ENCODE assay signal across 8 cellular contexts in the genomic region with DNA sequence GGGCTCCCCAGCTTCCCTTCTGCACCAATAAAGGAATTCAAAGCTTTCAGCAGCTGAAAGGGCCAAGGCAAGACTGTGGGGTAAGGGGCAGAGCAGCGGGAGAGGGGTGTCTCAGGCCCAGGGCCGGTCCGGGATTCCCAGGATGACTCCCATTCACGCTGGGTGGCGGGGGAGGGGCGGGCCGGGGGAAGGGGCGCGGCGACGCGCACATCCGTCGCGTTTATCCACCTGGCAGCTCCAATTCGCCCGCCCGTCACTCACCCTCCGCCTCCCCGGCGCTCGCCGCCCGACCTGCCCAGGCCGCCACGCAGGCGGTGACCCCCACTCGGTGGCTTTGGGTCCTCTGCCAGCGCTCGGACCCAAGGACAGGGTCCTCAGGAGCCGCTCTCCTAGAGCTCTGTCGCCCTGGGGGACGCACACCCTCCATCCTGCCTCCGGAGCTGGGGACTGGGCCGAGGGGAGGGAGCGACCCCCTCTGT. TPM values are rescaled to one million over a fixed set of nuclear protein-coding genes. Genes with fewer than 3 reads are reported as not detected.
DNase-seq lines count a peak whose midpoint lies in the region; ATAC-seq and TF ChIP-seq lines count a peak whose summit lies in the region.

No MANE protein-coding gene starts in this region.

- TF ChIP-seq POLR2A in right lobe of liver (IDR thresholded peaks at IDR 0.05), result no peak
- no peak for TF ChIP-seq POLR2A in upper lobe of left lung (IDR thresholded peaks at IDR 0.05)

- peaks cover 4 to 16% of the 10 kb centered on the region in 2 donors for H3K27me3 ChIP-seq in right lobe of liver
- H3K27me3 ChIP-seq in upper lobe of left lung, result peaks cover 0 to 38% (median 25%) of the 10 kb centered on the region in 4 donors

- no peak for TF ChIP-seq EP300 in upper lobe of left lung (IDR thresholded peaks at IDR 0.05)

- WGBS in right lobe of liver (ENCODE audit: insufficient coverage, low coverage, low lambda C conversion rate, missing lambda C conversion rate), result 0% methylated on average over 4 of the region's 36 CpGs
- WGBS in upper lobe of left lung, 2 donors, result 0 to 2% methylated on average over 25 to 30 of the region's 36 CpGs

- H3K9me3 ChIP-seq in right lobe of liver (no peaks in the 10 kb centered on the region), upper lobe of left lung (no peaks in the 10 kb centered on the region)

- H3K4me1 ChIP-seq in right lobe of liver (peaks cover 0 to 12% (median 0%) of the 10 kb centered on the region in 4 donors), upper lobe of left lung (peaks cover 29 to 44% (median 32%) of the 10 kb centered on the region in 4 donors)

- intact Hi-C loops in right lobe of liver (cut with DNase I), result no loop called here

- H3K27ac ChIP-seq in right lobe of liver, result no peak overlapping the region
- peak overlapping the region in 1 of 4 donors; percentile 44 for H3K27ac ChIP-seq in upper lobe of left lung

- H3K4me3 ChIP-seq in AG09309 (ENCODE audit: control insufficient read depth, low read depth, low read length) (peak overlapping the region; percentile 60), astrocyte of the spinal cord (ENCODE audit: low read depth, low read length) (peak overlapping the region; percentile 55), right lobe of liver (peak overlapping the region in 2 of 3 donors; percentile 21), upper lobe of left lung (peak overlapping the region; percentile 15 to 57 (median 40))

- ATAC-seq in right lobe of liver (no peak), upper lobe of left lung (ENCODE audit: low FRiP score in 2 of 2) (peak in 1 of 2 donors; percentile 3), GM19395 (IDR thresholded peaks at IDR 0.05; ENCODE audit: unreplicated experiment) (no peak), GM21515 (IDR thresholded peaks at IDR 0.05; ENCODE audit: unreplicated experiment) (no peak), HG03196 (IDR thresholded peaks at IDR 0.05; ENCODE audit: unreplicated experiment) (no peak)

- H3K36me3 ChIP-seq in right lobe of liver, result no peaks in the 10 kb centered on the region
- H3K36me3 ChIP-seq in upper lobe of left lung, result no peaks in the 10 kb centered on the region

- no peak for DNase-seq in AG09309 (ENCODE audit: low read depth)
- DNase-seq in HK-2 (ENCODE audit: unreplicated experiment), result peak; percentile 40
- no peak for DNase-seq in astrocyte of the spinal cord (ENCODE audit: low read depth, low spot score)
- DNase-seq in right lobe of liver, result no peak
- DNase-seq in upper lobe of left lung, result peak in 1 of 2 donors; percentile 85

- TF ChIP-seq CTCF in AG09309 (IDR thresholded peaks at IDR 0.05; ENCODE audit: control insufficient read depth, insufficient read depth, low read depth, low read length, missing control alignments) (no peak), astrocyte of the spinal cord (IDR thresholded peaks at IDR 0.05; ENCODE audit: low read depth, low read length) (no peak), right lobe of liver (IDR thresholded peaks at IDR 0.05) (no peak), upper lobe of left lung (IDR thresholded peaks at IDR 0.05) (no peak)

- in situ Hi-C loops in astrocyte of the spinal cord (cut with HindIII; ENCODE audit: low sequenced_read_pairs), result no loop called here

RNA-seq across cellular contexts. Expression of gene ADGRB2, which starts 3.7 kb away (rescaled TPM):
- total RNA-seq in right lobe of liver, result under 1 TPM in 2 of 6 experiments, not detected in 4; 0.06 TPM
- 1 to 10 TPM in 5 of 6 donors, under 1 TPM in 1; 0.34 to 1.9 (median 1.1) TPM for total RNA-seq in upper lobe of left lung

RNA-seq across cellular contexts. Expression of gene SPOCD1, which starts 55.4 kb away (rescaled TPM):
- total RNA-seq in right lobe of liver, result under 1 TPM in 4 of 6 experiments, not detected in 2; 0.15 to 0.74 (median 0.36) TPM
- 10 to 100 TPM in 3 of 6 donors, 1 to 10 TPM in 3; 7.3 to 63.3 (median 10.4) TPM for total RNA-seq in upper lobe of left lung

RNA-seq across cellular contexts. Expression of gene COL16A1, which starts 56.6 kb away (rescaled TPM):
- total RNA-seq in right lobe of liver, result 1 to 10 TPM in 5 of 6 experiments, under 1 TPM in 1; 0.73 to 3.5 (median 1.9) TPM
- 100 to 1,000 TPM in 1 of 6 donors, 10 to 100 TPM in 5; 15.2 to 103 (median 40.7) TPM for total RNA-seq in upper lobe of left lung

Comparison
In these comparisons a context has a peak if more than half of its experiments do, and no peak if none do; other contexts are left out.
1. RNA of gene SPOCD1, which starts 55.4 kb away (total RNA-seq): 7.3 to 63.3 TPM in upper lobe of left lung; 0.15 to 0.74 TPM in right lobe of liver; every median in the first group is over 4 times any median in the second.
2. Peak in every context shown above with its lines, with median percentiles within 50 percentile points of each other: H3K4me3 ChIP-seq.